ENCODE assay signal across 14 cellular contexts in the genomic region with DNA sequence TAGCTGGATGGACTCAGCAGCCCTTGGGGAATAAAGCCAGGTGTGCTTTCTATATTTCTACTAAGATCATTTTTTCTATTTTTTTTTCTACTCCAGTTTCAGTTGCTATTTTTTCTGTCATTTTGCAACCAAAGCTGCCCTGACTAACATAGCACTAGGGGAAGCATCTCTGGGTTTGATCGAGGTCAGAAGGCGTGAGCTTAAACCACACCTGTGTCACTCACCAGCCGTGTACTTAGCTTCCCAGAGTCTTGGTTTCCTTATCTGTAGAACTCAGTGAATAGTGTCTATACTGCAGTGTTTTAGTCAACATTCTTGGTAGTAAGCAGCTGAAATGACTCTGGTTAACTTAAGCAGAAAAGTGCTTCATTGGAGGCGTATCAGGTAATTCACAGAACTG.
DNase-seq lines count a peak whose midpoint lies in the region; ATAC-seq and TF ChIP-seq lines count a peak whose summit lies in the region.
"Had no signal": no experiment of that assay in that cellular context is flagged by ENCODE, and none has a peak within 500 bp of the region (broad histone marks: within the 10 kb centered on the region; RNA-seq: fewer than 3 reads in every experiment).

No MANE protein-coding gene starts in this region.

- no peak overlapping the region for H3K4me3 ChIP-seq in naive thymus-derived CD4-positive, alpha-beta T cell (ENCODE audit: low read length)
- H3K4me3 ChIP-seq: SK-N-MC had no signal

- H3K9me3 Mint-ChIP-seq in naive thymus-derived CD4-positive, alpha-beta T cell, result peaks cover 0 to 11% (median 0%) of the 10 kb centered on the region in 11 donors
- H3K9me3 Mint-ChIP-seq: mesothelial cell of epicardium had no signal

- H3K4me1 Mint-ChIP-seq in naive thymus-derived CD4-positive, alpha-beta T cell, result peaks cover 0 to 8% (median 0%) of the 10 kb centered on the region in 7 donors

- POLR2A ChIA-PET in naive thymus-derived CD4-positive, alpha-beta T cell (lab: Charles Lee), result no interaction called here
- POLR2A ChIA-PET in HEK293T (lab: Yijun Ruan, JAX), result no interaction called here

- no peak overlapping the region for H3K27ac ChIP-seq in naive thymus-derived CD4-positive, alpha-beta T cell (ENCODE audit: low read depth, low read length)
- H3K27ac ChIP-seq: SK-N-MC had no signal

- H3K36me3 ChIP-seq in naive thymus-derived CD4-positive, alpha-beta T cell (ENCODE audit: control insufficient read depth in 2 of 3, insufficient read depth in 3 of 3, low read length in 3 of 3), result no peaks in the 10 kb centered on the region

- H3K9me3 ChIP-seq in naive thymus-derived CD4-positive, alpha-beta T cell (ENCODE audit: control insufficient read depth in 2 of 3, low read length in 3 of 3), result no peaks in the 10 kb centered on the region

- intact Hi-C loops in naive thymus-derived CD4-positive, alpha-beta T cell (cut with micrococcal nuclease), result no loop called here

- peak; percentile 77 for ATAC-seq in GM18520 (IDR thresholded peaks at IDR 0.05; ENCODE audit: unreplicated experiment)
- ATAC-seq in GM21619 (IDR thresholded peaks at IDR 0.05; ENCODE audit: unreplicated experiment), result peak; percentile 82
- ATAC-seq in HG03103 (IDR thresholded peaks at IDR 0.05; ENCODE audit: low read depth, unreplicated experiment), result peak; percentile 94
- ATAC-seq in GM21737 (IDR thresholded peaks at IDR 0.05; ENCODE audit: unreplicated experiment), result no peak
- ATAC-seq in naive thymus-derived CD4-positive, alpha-beta T cell, result no peak
- ATAC-seq: PC-3 had no signal

- no peak overlapping the region for H3K27ac Mint-ChIP-seq in naive thymus-derived CD4-positive, alpha-beta T cell
- H3K27ac Mint-ChIP-seq: mesothelial cell of epicardium had no signal

- DNase-seq in RPMI8226, result peak; percentile 81
- no peak for DNase-seq in naive thymus-derived CD4-positive, alpha-beta T cell
- no peak for DNase-seq in G401 (ENCODE audit: low spot score)
- no peak for DNase-seq in HEK293T (ENCODE audit: extremely low spot score)
- DNase-seq: activated CD4-positive, alpha-beta T cell treated with anti-CD3 and anti-CD28 coated beads, Interleukin-2, amount 50 U/mL, for 4 hours; hypothalamus; NCI-H146 had no signal

- H3K27me3 Mint-ChIP-seq in naive thymus-derived CD4-positive, alpha-beta T cell, result peaks cover 0 to 4% (median 0%) of the 10 kb centered on the region in 5 donors

- no peak overlapping the region for H3K4me3 Mint-ChIP-seq in naive thymus-derived CD4-positive, alpha-beta T cell
- H3K4me3 Mint-ChIP-seq: mesothelial cell of epicardium had no signal

- H3K27me3 ChIP-seq in naive thymus-derived CD4-positive, alpha-beta T cell (ENCODE audit: control insufficient read depth in 2 of 2, insufficient read depth in 2 of 2, low read length in 2 of 2), result no peaks in the 10 kb centered on the region

- no peaks in the 10 kb centered on the region for H3K36me3 Mint-ChIP-seq in naive thymus-derived CD4-positive, alpha-beta T cell
- H3K36me3 Mint-ChIP-seq: mesothelial cell of epicardium had no signal

- CTCF ChIA-PET in naive thymus-derived CD4-positive, alpha-beta T cell (lab: Charles Lee), result no interaction called here
- CTCF ChIA-PET in HEK293T (lab: Yijun Ruan, JAX), result no interaction called here

- no peaks in the 10 kb centered on the region for H3K4me1 ChIP-seq in naive thymus-derived CD4-positive, alpha-beta T cell (ENCODE audit: control insufficient read depth in 2 of 2, insufficient read depth in 2 of 2, low read length in 2 of 2)

- in situ Hi-C loops in G401 (cut with HindIII; ENCODE audit: low sequenced_read_pairs), result no loop called here

TF ChIP-seq in HEK293T, 16 proteins besides CTCF, POLR2A, EP300 and RAD21:
- TF ChIP-seq ELF4 (IDR thresholded peaks at IDR 0.05) (no peak), LEF1 (IDR thresholded peaks at IDR 0.05; ENCODE audit: borderline replicate concordance) (no peak), FOXA1 (IDR thresholded peaks at IDR 0.05) (no peak), SP1 (IDR thresholded peaks at IDR 0.05) (no peak), ZNF384 (IDR thresholded peaks at IDR 0.05) (no peak), SUZ12 (IDR thresholded peaks at IDR 0.05) (no peak), HDGF (IDR thresholded peaks at IDR 0.05; ENCODE audit: borderline replicate concordance) (no peak), BHLHE40 (IDR thresholded peaks at IDR 0.05; ENCODE audit: borderline replicate concordance) (no peak), FOXK2 (IDR thresholded peaks at IDR 0.05) (no peak)
- TF ChIP-seq, protein P1, sequence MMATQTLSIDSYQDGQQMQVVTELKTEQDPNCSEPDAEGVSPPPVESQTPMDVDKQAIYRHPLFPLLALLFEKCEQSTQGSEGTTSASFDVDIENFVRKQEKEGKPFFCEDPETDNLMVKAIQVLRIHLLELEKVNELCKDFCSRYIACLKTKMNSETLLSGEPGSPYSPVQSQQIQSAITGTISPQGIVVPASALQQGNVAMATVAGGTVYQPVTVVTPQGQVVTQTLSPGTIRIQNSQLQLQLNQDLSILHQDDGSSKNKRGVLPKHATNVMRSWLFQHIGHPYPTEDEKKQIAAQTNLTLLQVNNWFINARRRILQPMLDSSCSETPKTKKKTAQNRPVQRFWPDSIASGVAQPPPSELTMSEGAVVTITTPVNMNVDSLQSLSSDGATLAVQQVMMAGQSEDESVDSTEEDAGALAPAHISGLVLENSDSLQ (IDR thresholded peaks at IDR 0.05), result no peak

Comparison
In these comparisons a context has a peak if more than half of its experiments do, and no peak if none do; other contexts are left out.
1. ATAC-seq: peak in GM18520 (single experiment), GM21619 (single experiment) and HG03103 (single experiment); none in GM21737 (single experiment) and naive thymus-derived CD4-positive, alpha-beta T cell (single experiment).